Comparison of ENCODE assay signal across 3 cellular contexts in the genomic region with DNA sequence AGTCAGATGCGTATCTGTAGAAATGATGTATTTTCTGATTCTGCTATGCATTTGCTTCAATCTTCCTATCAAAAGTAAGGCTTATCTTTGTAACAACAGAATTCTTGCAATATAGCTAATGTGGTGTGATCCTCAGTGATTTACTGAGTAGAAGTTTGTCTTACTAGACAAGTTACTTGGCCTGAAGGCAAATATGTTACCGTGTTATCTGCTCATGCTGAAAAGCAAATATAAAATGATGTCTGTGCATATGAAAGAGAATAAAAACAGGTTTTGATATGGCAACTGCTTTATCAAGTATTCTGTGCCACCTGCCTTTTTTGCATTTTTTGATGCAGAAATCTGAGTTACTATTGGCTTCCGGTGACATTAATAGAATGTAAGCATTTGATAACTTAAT.
"Had no signal": no experiment of that assay in that cellular context is flagged by ENCODE, and none has a peak within 500 bp of the region (broad histone marks: within the 10 kb centered on the region; RNA-seq: fewer than 3 reads in every experiment).

No MANE protein-coding gene starts in this region.

- H3K4me3 ChIP-seq: GM23338 had no signal

- DNase-seq: H9, IMR-90 had no signal

- ATAC-seq: GM23338 had no signal
